ENCODE assay signal across 8 cellular contexts in the genomic region with DNA sequence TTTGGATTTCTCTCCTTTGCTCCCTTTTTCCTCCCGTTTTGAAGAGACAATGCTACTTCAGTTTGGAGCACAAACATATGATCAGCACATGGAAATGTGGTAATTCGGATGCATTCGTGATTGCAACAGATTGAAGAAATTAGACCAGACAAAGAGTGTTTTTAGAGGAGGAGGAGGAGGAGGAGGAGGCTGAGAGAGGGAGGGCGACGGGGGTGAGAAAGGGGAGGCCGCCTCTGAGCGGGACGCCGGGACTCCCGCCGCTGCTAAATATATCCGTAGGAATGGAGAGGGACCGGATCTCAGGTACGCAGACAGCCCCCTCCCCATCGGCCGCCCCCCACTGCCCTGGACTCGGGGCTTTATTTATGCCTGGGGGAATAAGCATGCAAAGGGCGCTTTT.
A peak's percentile ranks its signal among the peaks of the same experiment; 100 is the strongest.
DNase-seq lines count a peak whose midpoint lies in the region; ATAC-seq and TF ChIP-seq lines count a peak whose summit lies in the region.

No MANE protein-coding gene starts in this region.

- no peaks in the 10 kb centered on the region for H3K9me3 ChIP-seq in Peyer's patch

- H3K4me3 ChIP-seq in Peyer's patch = peak overlapping the region; percentile 33 to 60 (median 41)
- H3K4me3 ChIP-seq in fibroblast of mammary gland (ENCODE audit: control insufficient read depth, low read depth, low read length) = peak overlapping the region; percentile 89
- peak overlapping the region; percentile 77 for H3K4me3 ChIP-seq in skeletal muscle cell (ENCODE audit: low read depth, low read length)

- no peak for ATAC-seq in HG02852 (IDR thresholded peaks at IDR 0.05; ENCODE audit: unreplicated experiment)
- ATAC-seq in HG03442 (IDR thresholded peaks at IDR 0.05; ENCODE audit: unreplicated experiment) = no peak

- TF ChIP-seq POLR2A in Peyer's patch (IDR thresholded peaks at IDR 0.05) = no peak

- no peaks in the 10 kb centered on the region for H3K36me3 ChIP-seq in Peyer's patch

- no peak for TF ChIP-seq CTCF in Peyer's patch (IDR thresholded peaks at IDR 0.05)
- TF ChIP-seq CTCF in fibroblast of mammary gland (conservative IDR thresholded peaks at IDR 0.05; ENCODE audit: control insufficient read depth, insufficient read depth, low read depth, low read length) = no peak

- no peaks in the 10 kb centered on the region for H3K27me3 ChIP-seq in Peyer's patch

- peak; percentile 69 for DNase-seq in GM04504 (ENCODE audit: low read depth)
- DNase-seq in Peyer's patch = peak in 2 of 3 donors; percentile 44 to 49
- DNase-seq in fibroblast of mammary gland (ENCODE audit: low read depth) = peak; percentile 90
- DNase-seq in skeletal muscle cell (ENCODE audit: low read depth) = no peak
- DNase-seq in NCI-H510A treated with DMSO at 0.1 percent for 48 hours (lab: John Stamatoyannopoulos, UW) = no peak
- DNase-seq in DMS53 (lab: John Stamatoyannopoulos, UW) = no peak

- H3K27ac ChIP-seq in Peyer's patch = peak overlapping the region; percentile 80 to 97 (median 88)

- peaks cover 0 to 71% (median 41%) of the 10 kb centered on the region in 4 donors for H3K4me1 ChIP-seq in Peyer's patch

Comparison
In these comparisons a context has a peak if more than half of its experiments do, and no peak if none do; other contexts are left out.
1. DNase-seq: peak in GM04504 (single experiment), Peyer's patch (2 of 3) and fibroblast of mammary gland (single experiment); none in skeletal muscle cell (single experiment), NCI-H510A treated with DMSO at 0.1 percent for 48 hours (single experiment) and DMS53 (single experiment).
2. Peak in every context shown above with its lines, with median percentiles within 50 percentile points of each other: H3K4me3 ChIP-seq.